In genomic region chr15:35061171-35062163, GRCh38 we compare ENCODE assay signal across 14 cellular contexts. TPM values are rescaled to one million over a fixed set of nuclear protein-coding genes. Genes with fewer than 3 reads are reported as not detected.
DNase-seq lines count a peak whose midpoint lies in the region; ATAC-seq, FAIRE-seq and TF ChIP-seq lines count a peak whose summit lies in the region.
"Had no signal": no experiment of that assay in that cellular context is flagged by ENCODE, and none has a peak within 500 bp of the region (broad histone marks: within the 10 kb centered on the region; RNA-seq: fewer than 3 reads in every experiment).

No MANE protein-coding gene starts in this region.

- in situ Hi-C loops in G401 (cut with HindIII; ENCODE audit: low sequenced_read_pairs): no loop called here

- H2BK15ac ChIP-seq in H1 (ENCODE audit: low read length): no peak overlapping the region

- CTCF ChIA-PET in H1 (lab: Charles Lee; ENCODE audit: partially characterized antibody): interaction anchor here (1.2 to 2.4 kb wide), 2 partner anchors 10 to 383 kb away, joined by 6 to 9 read pairs; no protein-coding TSS in a partner anchor

- no peak for TF ChIP-seq POLR2A in H1 (IDR thresholded peaks at IDR 0.05; ENCODE audit: control extremely low read depth in 1 of 2, low read depth in 2 of 2, low read length in 2 of 2)

- no peak overlapping the region for H3K23ac ChIP-seq in H1 (ENCODE audit: insufficient read length)

- peak overlapping the region; percentile 43 to 50 for H3K4me2 ChIP-seq in H1 (ENCODE audit: insufficient read depth in 1 of 2, low read depth in 2 of 2, low read length in 2 of 2)

- no peak overlapping the region for H2BK12ac ChIP-seq in H1 (ENCODE audit: low read depth, low read length)

- peak; percentile 55 for DNase-seq in G401 (ENCODE audit: low spot score)
- peak; percentile 34 to 55 for DNase-seq in H1 (ENCODE audit: low read depth in 1 of 2, low spot score in 2 of 2)
- peak; percentile 15 for DNase-seq in iris pigment epithelial cell (ENCODE audit: low read depth)
- no peak for DNase-seq in NCI-H2196 treated with DMSO at 0.1 percent for 48 hours (lab: John Stamatoyannopoulos, UW; ENCODE audit: unreplicated experiment)
- no peak for DNase-seq in SKM-1 (lab: John Stamatoyannopoulos, UW; ENCODE audit: unreplicated experiment)
- DNase-seq: activated naive CD4-positive, alpha-beta T cell; NCI-H1930; NCI-H69; stimulated activated CD4-positive, alpha-beta T cell treated with anti-CD3 and anti-CD28 coated beads, Interleukin-4, amount 100 ng/mL, for 24 hours had no signal

- H3K9ac ChIP-seq in H1 (replicated peaks in 1 of 4; ENCODE audit: extremely low read depth in 1 of 4, low read depth in 3 of 4, low read length in 3 of 4): no peak overlapping the region

- H3K4me3 ChIP-seq in H1 (ENCODE audit: extremely low read depth in 1 of 4, insufficient read depth in 2 of 4, low read depth in 3 of 4, low read length in 4 of 4): peak overlapping the region in 1 of 4 experiments; percentile 42; a peak in 2 of 8 replicates

- no peak overlapping the region for H2BK20ac ChIP-seq in H1 (ENCODE audit: low read length)

- no peak overlapping the region for H3K18ac ChIP-seq in H1 (ENCODE audit: extremely low read depth, low read length)

- ATAC-seq in HG02981 (IDR thresholded peaks at IDR 0.05; ENCODE audit: unreplicated experiment) (peak; percentile 16), GM21367 (IDR thresholded peaks at IDR 0.05; ENCODE audit: unreplicated experiment) (no peak), GM21576 (IDR thresholded peaks at IDR 0.05; ENCODE audit: unreplicated experiment) (no peak)

- no peaks in the 10 kb centered on the region for H3K23me2 ChIP-seq in H1 (ENCODE audit: low read depth, low read length)

- H3K14ac ChIP-seq in H1 (ENCODE audit: insufficient read length): no peak overlapping the region

- peak overlapping the region; percentile 80 for H4K5ac ChIP-seq in H1 (ENCODE audit: insufficient read length, low read depth, low read length)

- no peaks in the 10 kb centered on the region for H3K27me3 ChIP-seq in H1 (replicated peaks in 1 of 4; ENCODE audit: control insufficient read depth in 3 of 4, extremely low read depth in 1 of 4, insufficient read depth in 3 of 4, low read length in 3 of 4)

- TF ChIP-seq RAD21 in H1 (IDR thresholded peaks at IDR 0.05 in 1 of 2, conservative IDR thresholded peaks at IDR 0.05 in 1 of 2; ENCODE audit: low read depth in 2 of 2, low read length in 2 of 2): no peak

- WGBS in H1 (ENCODE audit: extremely low coverage in 1 of 2, insufficient coverage in 1 of 2, insufficient read length in 1 of 2, insufficient replicate concordance in 2 of 2, low coverage in 1 of 2, low lambda C conversion rate in 2 of 2, missing lambda C conversion rate in 1 of 2), 2 experiments: 30% methylated on average over 19 of the region's 19 CpGs; no CpG with 5 or more reads in 1 of the 2 experiments

- no peaks in the 10 kb centered on the region for H3K79me1 ChIP-seq in H1 (ENCODE audit: low read depth, low read length)

- POLR2A ChIA-PET in H1 (lab: Charles Lee; ENCODE audit: partially characterized antibody): interaction anchor here (0.9 to 1.9 kb wide), 3 partner anchors 10 to 70 kb away, joined by 3 to 5 read pairs (median 5); no protein-coding TSS in a partner anchor

- peak overlapping the region; percentile 17 for H4K91ac ChIP-seq in H1 (replicated peaks; ENCODE audit: insufficient read length, low read length)

- H3K79me2 ChIP-seq in H1 (ENCODE audit: control insufficient read depth in 1 of 2, insufficient read depth in 2 of 2, low read length in 2 of 2): no peaks in the 10 kb centered on the region

- peak overlapping the region; percentile 16; the same call in 1 of the 2 replicates for H3K27ac ChIP-seq in H1 (ENCODE audit: low read depth, low read length)

- no peaks in the 10 kb centered on the region for H4K20me1 ChIP-seq in H1 (replicated peaks in 1 of 2; ENCODE audit: control insufficient read depth in 1 of 2, insufficient read depth in 2 of 2, low read length in 2 of 2)

- no peaks in the 10 kb centered on the region for H3K9me3 ChIP-seq in H1 (ENCODE audit: insufficient read depth in 2 of 2, low read depth in 1 of 2, low read length in 1 of 2)

- no peak for TF ChIP-seq CTCF in H1 (IDR thresholded peaks at IDR 0.05; ENCODE audit: control extremely low read depth in 1 of 3, insufficient read depth in 1 of 3, low read depth in 1 of 3, low read length in 3 of 3)

- H3K4me1 ChIP-seq in H1 (replicated peaks in 1 of 4; ENCODE audit: control insufficient read depth in 3 of 4, insufficient read depth in 4 of 4, low read length in 3 of 4): peaks cover 3 to 19% (median 13%) of the 10 kb centered on the region in 4 experiments; a peak in 5 of 7 replicates

- H2AFZ ChIP-seq in H1 (ENCODE audit: low read length): no peak overlapping the region

- FAIRE-seq in H1 (lab: Jason Lieb, UNC): peak; percentile 84
- FAIRE-seq: endothelial cell of umbilical vein had no signal

- TF ChIP-seq EP300 in H1 (IDR thresholded peaks at IDR 0.05; ENCODE audit: borderline replicate concordance in 1 of 2, low read depth in 2 of 2, low read length in 2 of 2): no peak

- peak overlapping the region; percentile 74 for H3K4ac ChIP-seq in H1 (replicated peaks; ENCODE audit: insufficient read length, low read depth, low read length)

- H2BK120ac ChIP-seq in H1 (replicated peaks; ENCODE audit: low read depth, low read length): peak overlapping the region; percentile 47

- no peak overlapping the region for H2AK5ac ChIP-seq in H1 (ENCODE audit: low read depth, low read length)

- H4K8ac ChIP-seq in H1 (ENCODE audit: extremely low read depth, insufficient read depth, low read length): no peak overlapping the region; the same call in 1 of the 2 replicates

- peak overlapping the region; percentile 49 for H3K56ac ChIP-seq in H1 (replicated peaks; ENCODE audit: insufficient read length, low read depth, low read length)

- peak overlapping the region; percentile 93; the same call in 1 of the 2 replicates for H2BK5ac ChIP-seq in H1 (ENCODE audit: low read depth, low read length)

- H3K36me3 ChIP-seq in H1 (ENCODE audit: control insufficient read depth in 2 of 4, insufficient read depth in 4 of 4, low read length in 3 of 4): no peaks in the 10 kb centered on the region

TF ChIP-seq in H1, 55 proteins besides CTCF, POLR2A, EP300 and RAD21:
- TF ChIP-seq SIN3A (conservative IDR thresholded peaks at IDR 0.05 in 1 of 2, IDR thresholded peaks at IDR 0.05 in 1 of 2; ENCODE audit: low read depth in 1 of 2, low read length in 2 of 2) (0 out of 4 replicates have a peak, but pooled peaks of 1 of the 2 experiments have one; percentile 19), GABPA (IDR thresholded peaks at IDR 0.05; ENCODE audit: borderline replicate concordance, insufficient read depth, low read length) (no peak), GTF2F1 (IDR thresholded peaks at IDR 0.05; ENCODE audit: borderline replicate concordance, low read depth, low read length) (no peak), ASH2L (IDR thresholded peaks at IDR 0.05; ENCODE audit: low read length) (peak; percentile 65), SIX5 (IDR thresholded peaks at IDR 0.05; ENCODE audit: low read depth, low read length) (no peak)

RNA-seq across cellular contexts. Expression of gene NANOGP8, which starts 23.6 kb away (rescaled TPM):
- 1.7 TPM in 1 of 2 replicates, not detected in the other for total RNA-seq in G401 (2014; rRNA removed; shearing (Covaris generic))
- total RNA-seq in H1 (2021; fragmentation: NEBNext Ultra II Directional; extraction: Animal tissue kit (Norgen Biotek cat#: 25700)): 31.9 and 40.6 TPM in 2 replicates
- polyA plus RNA-seq in H1 (2011; rRNA removed): 14.5 and 23.3 TPM in 2 replicates
- polyA plus RNA-seq in H1 (2011; cell fraction: cytosol; rRNA removed): 28.1 TPM
- polyA plus RNA-seq in H1 (2011; cell fraction: nucleus; rRNA removed): 19.2 TPM
- polyA plus RNA-seq in H1 (2012, experiment 1 of 2): 14.8 to 25.4 TPM (median 23.2 TPM) in 4 replicates
- 10.2 TPM for polyA plus RNA-seq in H1 (2012, experiment 2 of 2)
- polyA plus RNA-seq in H1 (2013, experiment 1 of 2): 27.9 TPM
- 31.3 TPM for polyA plus RNA-seq in H1 (2013, experiment 2 of 2)
- polyA minus RNA-seq in H1 (2011; rRNA and poly(A)+ RNA removed): 41.9 and 69.1 TPM in 2 replicates
- 13.1 TPM for polyA minus RNA-seq in H1 (2011; cell fraction: cytosol; rRNA and poly(A)+ RNA removed)
- 10.2 TPM for polyA minus RNA-seq in H1 (2011; cell fraction: nucleus; rRNA and poly(A)+ RNA removed)
- total RNA-seq: endothelial cell of umbilical vein, renal cortical epithelial cell had no signal
- polyA plus RNA-seq: endothelial cell of umbilical vein had no signal

Comparison
In these comparisons a context has a peak if more than half of its experiments do, and no peak if none do; other contexts are left out.
1. DNase-seq: peak in G401 (single experiment), H1 (2 of 2) and iris pigment epithelial cell (single experiment); none in NCI-H2196 treated with DMSO at 0.1 percent for 48 hours (single experiment) and SKM-1 (single experiment).
2. RNA of gene NANOGP8, which starts 23.6 kb away (total RNA-seq): 31.9 to 40.6 TPM in H1; 1.7 TPM in G401; every median in the first group is over 10 times any median in the second.